In genomic region chr19:3563689-3564269, GRCh38 we compare ENCODE assay signal across 23 cellular contexts. TPM values are rescaled to one million over a fixed set of nuclear protein-coding genes. Genes with fewer than 3 reads are reported as not detected.
DNase-seq lines count a peak whose midpoint lies in the region; ATAC-seq, FAIRE-seq and TF ChIP-seq lines count a peak whose summit lies in the region.
"Had no signal": no experiment of that assay in that cellular context is flagged by ENCODE, and none has a peak within 500 bp of the region (broad histone marks: within the 10 kb centered on the region; RNA-seq: fewer than 3 reads in every experiment).

No MANE protein-coding gene starts in this region.

- H3K4me2 ChIP-seq in PC-9 (no peak overlapping the region), neural progenitor cell (no peak overlapping the region)
- H3K4me2 ChIP-seq: KMS-11 had no signal

- intact Hi-C loops in PC-9 (cut with micrococcal nuclease; ENCODE audit: unreplicated experiment): no loop called here

- POLR2A ChIA-PET in PC-9 (lab: Charles Lee; ENCODE audit: unreplicated experiment): no interaction called here

- CTCF ChIA-PET in PC-9 (lab: Charles Lee): no interaction called here

- no peak overlapping the region for H3K9ac ChIP-seq in neural progenitor cell
- H3K9ac ChIP-seq: KMS-11 had no signal

- H3K27ac Mint-ChIP-seq in neural progenitor cell: no peak overlapping the region
- no peak overlapping the region for H3K27ac Mint-ChIP-seq in natural killer cell treated with Interleukin-12 subunit alpha and Interleukin-12 subunit beta and Interleukin-15 and Interleukin-18, amount 100 ng/mL, for 72 hours
- H3K27ac Mint-ChIP-seq: CD8-positive, alpha-beta T cell had no signal

- peaks cover 5% of the 10 kb centered on the region for H3K27me3 Mint-ChIP-seq in neural progenitor cell (ENCODE audit: insufficient read depth, low read depth)
- H3K27me3 Mint-ChIP-seq in natural killer cell treated with Interleukin-12 subunit alpha and Interleukin-12 subunit beta and Interleukin-15 and Interleukin-18, amount 100 ng/mL, for 72 hours: no peaks in the 10 kb centered on the region

- DNase-seq in PC-9: no peak
- DNase-seq in epidermal melanocyte (ENCODE audit: insufficient read length, low spot score): peak; percentile 11
- no peak for DNase-seq in D721Med (ENCODE audit: insufficient read length, low spot score)
- DNase-seq in neural progenitor cell (ENCODE audit: low spot score): no peak
- DNase-seq in natural killer cell treated with Interleukin-12 subunit alpha and Interleukin-12 subunit beta and Interleukin-15 and Interleukin-18, amount 100 ng/mL, for 72 hours (ENCODE audit: low spot score): no peak
- DNase-seq: CD8-positive, alpha-beta T cell; DMS153; NCI-H1105; NCI-H146; NCI-H2029 treated with DMSO at 0.1 percent for 48 hours; NCI-H226; NCI-H524; NCI-H774; NK-92 treated with Interleukin-12 subunit alpha and Interleukin-12 subunit beta, amount 100 ng/mL, for 24 hours; SJCRH30 had no signal

- no peak for ATAC-seq in natural killer cell treated with Interleukin-12 subunit alpha and Interleukin-12 subunit beta and Interleukin-15 and Interleukin-18, amount 100 ng/mL, for 72 hours
- ATAC-seq: CD8-positive, alpha-beta T cell; Panc1 had no signal

- no peak overlapping the region for H3K4me3 Mint-ChIP-seq in neural progenitor cell
- no peak overlapping the region for H3K4me3 Mint-ChIP-seq in natural killer cell treated with Interleukin-12 subunit alpha and Interleukin-12 subunit beta and Interleukin-15 and Interleukin-18, amount 100 ng/mL, for 72 hours
- H3K4me3 Mint-ChIP-seq: CD8-positive, alpha-beta T cell had no signal

- H3K9me3 Mint-ChIP-seq in neural progenitor cell: no peaks in the 10 kb centered on the region
- H3K9me3 Mint-ChIP-seq in natural killer cell treated with Interleukin-12 subunit alpha and Interleukin-12 subunit beta and Interleukin-15 and Interleukin-18, amount 100 ng/mL, for 72 hours: no peaks in the 10 kb centered on the region
- H3K9me3 Mint-ChIP-seq: CD8-positive, alpha-beta T cell had no signal

- no peaks in the 10 kb centered on the region for H3K36me3 Mint-ChIP-seq in neural progenitor cell
- no peaks in the 10 kb centered on the region for H3K36me3 Mint-ChIP-seq in natural killer cell treated with Interleukin-12 subunit alpha and Interleukin-12 subunit beta and Interleukin-15 and Interleukin-18, amount 100 ng/mL, for 72 hours
- H3K36me3 Mint-ChIP-seq: CD8-positive, alpha-beta T cell had no signal

- no peak for TF ChIP-seq CTCF in PC-9 (conservative IDR thresholded peaks at IDR 0.05)
- TF ChIP-seq CTCF in D721Med (IDR thresholded peaks at IDR 0.05; ENCODE audit: insufficient read depth, missing control alignments): no peak
- TF ChIP-seq CTCF in neural progenitor cell (IDR thresholded peaks at IDR 0.05): no peak

- H3K27ac ChIP-seq in PC-9: peak overlapping the region; percentile 96; the same call in 1 of the 2 replicates
- no peak overlapping the region for H3K27ac ChIP-seq in neural progenitor cell
- H3K27ac ChIP-seq: HL-60, KMS-11, SJCRH30 had no signal

- H4K20me1 ChIP-seq in PC-9 (ENCODE audit: insufficient read depth) (no peaks in the 10 kb centered on the region), neural progenitor cell (ENCODE audit: low read depth) (no peaks in the 10 kb centered on the region)
- H4K20me1 ChIP-seq: BLaER1 treated with 17β-estradiol and CSF1 and Interleukin-3, amounts not matched to agents 10 nM and 100 nM had no signal

- no peak for FAIRE-seq in D721Med (lab: Jason Lieb, UNC)
- FAIRE-seq: GM12891 had no signal

- H3K27me3 ChIP-seq in PC-9 (ENCODE audit: insufficient read depth, low read depth): no peaks in the 10 kb centered on the region
- H3K27me3 ChIP-seq in neural progenitor cell: peaks cover 2% of the 10 kb centered on the region
- H3K27me3 ChIP-seq: BLaER1 treated with 17β-estradiol and CSF1 and Interleukin-3, amounts not matched to agents 10 nM and 100 nM; SJCRH30 had no signal

- H3K79me2 ChIP-seq in PC-9 (ENCODE audit: low read depth) (no peaks in the 10 kb centered on the region), neural progenitor cell (ENCODE audit: low read depth) (no peaks in the 10 kb centered on the region)

- H2AFZ ChIP-seq in PC-9: no peak overlapping the region
- no peak overlapping the region for H2AFZ ChIP-seq in neural progenitor cell (replicated peaks)

- H3K9me3 ChIP-seq in PC-9 (ENCODE audit: insufficient read depth, low read depth) (no peaks in the 10 kb centered on the region), neural progenitor cell (ENCODE audit: low read depth) (no peaks in the 10 kb centered on the region)
- H3K9me3 ChIP-seq: BLaER1 treated with 17β-estradiol and CSF1 and Interleukin-3, amounts not matched to agents 10 nM and 100 nM; SJCRH30 had no signal

- H3K36me3 ChIP-seq in PC-9 (ENCODE audit: low read depth) (no peaks in the 10 kb centered on the region), neural progenitor cell (no peaks in the 10 kb centered on the region)
- H3K36me3 ChIP-seq: BLaER1 treated with 17β-estradiol and CSF1 and Interleukin-3, amounts not matched to agents 10 nM and 100 nM; SJCRH30 had no signal

- no peaks in the 10 kb centered on the region for H3K9me2 ChIP-seq in PC-9 (ENCODE audit: insufficient read depth)

- H3F3A ChIP-seq in PC-9 (ENCODE audit: insufficient read depth, low read depth) (peaks cover 11% of the 10 kb centered on the region; the same call in 1 of the 2 replicates), neural progenitor cell (ENCODE audit: low read depth) (no peaks in the 10 kb centered on the region)

- BruUV-seq in PC-9 (replicated peaks; lab: Mats Ljungman, UMichigan): no TSS peak

- H3K4me3 ChIP-seq in PC-9 (no peak overlapping the region), neural progenitor cell (no peak overlapping the region)
- H3K4me3 ChIP-seq: BLaER1 treated with 17β-estradiol and CSF1 and Interleukin-3, amounts not matched to agents 10 nM and 100 nM; SJCRH30 had no signal

- peaks cover 12% of the 10 kb centered on the region; the same call in 1 of the 2 replicates for H3K4me1 ChIP-seq in PC-9 (replicated peaks; ENCODE audit: insufficient read depth)
- no peaks in the 10 kb centered on the region for H3K4me1 ChIP-seq in neural progenitor cell

- H3K4me1 Mint-ChIP-seq in neural progenitor cell: peaks cover 2% of the 10 kb centered on the region
- H3K4me1 Mint-ChIP-seq in natural killer cell treated with Interleukin-12 subunit alpha and Interleukin-12 subunit beta and Interleukin-15 and Interleukin-18, amount 100 ng/mL, for 72 hours (ENCODE audit: low read depth in 2 of 2): peaks cover 0 to 4% of the 10 kb centered on the region in 2 donors

RNA-seq across cellular contexts. Expression of gene MFSD12, which starts 6.4 kb away (rescaled TPM):
- total RNA-seq in PC-9 (2021) (62.0 and 70.0 TPM in 2 replicates), neural progenitor cell (ENCODE audit: low replicate concordance) (34.1 and 47.6 TPM in 2 replicates)
- 10 to 100 TPM; 72.2 to 73.1 TPM for total RNA-seq in natural killer cell treated with Interleukin-12 subunit alpha and Interleukin-12 subunit beta and Interleukin-15 and Interleukin-18, amount 100 ng/mL, for 72 hours

RNA-seq across cellular contexts. Expression of gene HMG20B, which starts 9.0 kb away (rescaled TPM):
- total RNA-seq in PC-9 (2021): 115 and 136 TPM in 2 replicates
- total RNA-seq in neural progenitor cell (ENCODE audit: low replicate concordance): 51.4 and 135 TPM in 2 replicates
- total RNA-seq in natural killer cell treated with Interleukin-12 subunit alpha and Interleukin-12 subunit beta and Interleukin-15 and Interleukin-18, amount 100 ng/mL, for 72 hours: 10 to 100 TPM; 38.2 to 48.0 TPM

RNA-seq across cellular contexts. Expression of gene GIPC3, which starts 21.5 kb away (rescaled TPM):
- total RNA-seq in PC-9 (2021) (0.13 TPM in 1 of 2 replicates, not detected in the other), neural progenitor cell (ENCODE audit: low replicate concordance) (0.09 TPM in 1 of 2 replicates, not detected in the other)
- total RNA-seq in natural killer cell treated with Interleukin-12 subunit alpha and Interleukin-12 subunit beta and Interleukin-15 and Interleukin-18, amount 100 ng/mL, for 72 hours: under 1 TPM; 0.25 to 0.40 TPM
- total RNA-seq: G401, HT-29 had no signal

RNA-seq across cellular contexts. Expression of gene TEKTIP1, which starts 24.8 kb away (rescaled TPM):
- total RNA-seq in PC-9 (2021) (4.7 and 4.9 TPM in 2 replicates), neural progenitor cell (ENCODE audit: low replicate concordance) (not detected in 2 replicates)
- total RNA-seq in natural killer cell treated with Interleukin-12 subunit alpha and Interleukin-12 subunit beta and Interleukin-15 and Interleukin-18, amount 100 ng/mL, for 72 hours: 1 to 10 TPM; 3.3 to 4.4 TPM
- total RNA-seq: G401, H7, HT-29, SJCRH30 had no signal

RNA-seq across cellular contexts. Expression of gene TBXA2R, which starts 42.9 kb away (rescaled TPM):
- total RNA-seq in PC-9 (2021) (0.38 TPM in 1 of 2 replicates, not detected in the other), neural progenitor cell (ENCODE audit: low replicate concordance) (0.09 TPM in 1 of 2 replicates, not detected in the other)
- total RNA-seq in natural killer cell treated with Interleukin-12 subunit alpha and Interleukin-12 subunit beta and Interleukin-15 and Interleukin-18, amount 100 ng/mL, for 72 hours: under 1 TPM in 1 of 2 donors, not detected in 1; 0.28 TPM
- total RNA-seq: HT-29 had no signal
